ENCODE assay signal across 1 cellular context in genomic region chr6:15662246-15663056, GRCh38.
TF ChIP-seq lines count a peak whose summit lies in the region.

Gene DTNBP1 (minus strand): TSS chr6:15663028. CDS start chr6:15662869, 159 bp downstream.

TF ChIP-seq in K562, 482 proteins besides CTCF, POLR2A, EP300 and RAD21 (continued from another document):
- peak; percentile 63; the same call in 1 of the 2 replicates for TF ChIP-seq ZBTB40 (IDR thresholded peaks at IDR 0.05)
- no peak for TF ChIP-seq ZBTB40 (CRISPR knock-in tag; IDR thresholded peaks at IDR 0.05)
